In the genomic region with DNA sequence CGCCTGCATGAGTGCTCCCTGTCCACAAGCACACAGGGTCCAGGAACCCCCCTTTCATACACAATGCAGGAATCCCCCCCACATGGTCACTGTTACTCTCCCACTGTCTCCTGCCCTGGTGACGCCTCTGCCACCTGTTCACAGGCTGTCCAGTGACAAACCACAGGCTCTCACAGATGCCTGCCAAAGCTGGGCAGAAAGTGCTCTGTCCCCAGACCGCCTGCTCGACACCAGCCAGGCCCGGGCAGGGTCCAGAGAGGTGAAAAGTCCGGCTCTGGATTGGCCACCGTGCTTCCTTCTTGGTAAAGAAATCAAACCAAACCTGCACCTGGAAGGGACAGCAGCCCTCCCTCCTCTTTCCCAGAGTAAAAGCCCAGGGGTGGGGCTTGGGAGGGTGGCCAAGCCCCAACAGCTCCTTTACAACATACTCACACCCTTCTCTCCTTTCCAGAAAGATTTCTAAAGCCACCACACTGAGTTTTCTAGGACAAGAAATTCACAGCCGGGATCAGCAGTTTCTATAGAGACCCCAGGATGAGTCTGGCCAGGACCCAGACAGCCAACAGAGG, we compare ENCODE assay signal across 8 cellular contexts.
DNase-seq lines count a peak whose midpoint lies in the region; TF ChIP-seq lines count a peak whose summit lies in the region.
"Had no signal": no experiment of that assay in that cellular context is flagged by ENCODE, and none has a peak within 500 bp of the region (broad histone marks: within the 10 kb centered on the region; RNA-seq: fewer than 3 reads in every experiment).

No MANE protein-coding gene starts in this region.

- H3K4me3 ChIP-seq in tibial artery: no peak overlapping the region

- peaks cover 0 to 34% (median 28%) of the 10 kb centered on the region in 3 donors for H3K36me3 ChIP-seq in tibial artery

- H3K27me3 ChIP-seq in tibial artery: no peaks in the 10 kb centered on the region

- TF ChIP-seq CTCF in tibial artery (IDR thresholded peaks at IDR 0.05): no peak

- peaks cover 0 to 42% (median 17%) of the 10 kb centered on the region in 4 donors for H3K4me1 ChIP-seq in tibial artery

- peak overlapping the region; percentile 52 for H3K27ac ChIP-seq in caudate nucleus (ENCODE audit: low read depth, low read length)
- H3K27ac ChIP-seq in tibial artery: peak overlapping the region; percentile 72 to 77

- DNase-seq in NCI-H2196 treated with DMSO at 0.1 percent for 48 hours (lab: John Stamatoyannopoulos, UW; ENCODE audit: unreplicated experiment) (peak; percentile 32), caudate nucleus (lab: John Stamatoyannopoulos, UW) (peak in 1 of 61 donors; percentile 40), medulla oblongata (ENCODE audit: extremely low spot score) (peak; percentile 47), tibial artery (no peak), NCI-H128 (lab: John Stamatoyannopoulos, UW; ENCODE audit: unreplicated experiment) (no peak), OCI-M2 (lab: John Stamatoyannopoulos, UW; ENCODE audit: unreplicated experiment) (no peak)
- DNase-seq in activated CD4-positive, CD25-positive, alpha-beta regulatory T cell treated with anti-CD3 and anti-CD28 coated beads, Interleukin-2, amount 50 U/mL, for 72 hours: no peak
- DNase-seq: activated CD4-positive, alpha-beta T cell treated with anti-CD3 and anti-CD28 coated beads for 4 hours had no signal

- intact Hi-C loops in tibial artery (cut with DNase I; ENCODE audit: low total_unique reads): no loop called here

- no peaks in the 10 kb centered on the region for H3K9me3 ChIP-seq in tibial artery

Comparison
In these comparisons a context has a peak if more than half of its experiments do, and no peak if none do; other contexts are left out.
1. DNase-seq: peak in NCI-H2196 treated with DMSO at 0.1 percent for 48 hours (single experiment) and medulla oblongata (single experiment); none in tibial artery (0 of 2), activated CD4-positive, CD25-positive, alpha-beta regulatory T cell treated with anti-CD3 and anti-CD28 coated beads, Interleukin-2, amount 50 U/mL, for 72 hours (single experiment), NCI-H128 (single experiment) and OCI-M2 (single experiment).